ENCODE assay signal across 8 cellular contexts in genomic region chr21:33265664-33266049, GRCh38. TPM values are rescaled to one million over a fixed set of nuclear protein-coding genes. Genes with fewer than 3 reads are reported as not detected.
DNase-seq lines count a peak whose midpoint lies in the region; ATAC-seq and TF ChIP-seq lines count a peak whose summit lies in the region.

No MANE protein-coding gene starts in this region.

- peak in 4 of 6 experiments; percentile 11 to 54 (median 38) for DNase-seq in stimulated activated naive CD4-positive, alpha-beta T cell (lab: John Stamatoyannopoulos, UW)
- DNase-seq in stimulated activated naive CD4-positive, alpha-beta T cell treated with Interleukin-2 at 50 U/mL for 16 hours (lab: John Stamatoyannopoulos, UW): no peak
- peak in 1 of 2 experiments; percentile 16 for DNase-seq in SJCRH30
- peak; percentile 24 for DNase-seq in dermis blood vessel endothelial cell
- peak; percentile 56 to 72 (median 61) for DNase-seq in right lobe of liver
- DNase-seq in thyroid gland: peak; percentile 14 to 33
- DNase-seq in NCI-H1417 treated with DMSO at 0.1 percent for 48 hours (lab: John Stamatoyannopoulos, UW): no peak

- 36% methylated on average over 11 of the region's 12 CpGs for WGBS in right lobe of liver (ENCODE audit: insufficient coverage, low coverage, low lambda C conversion rate, missing lambda C conversion rate)
- 23 to 26% methylated on average over 12 of the region's 12 CpGs for WGBS in thyroid gland, 2 donors

- peak; percentile 28 for ATAC-seq in HG03060 (IDR thresholded peaks at IDR 0.05; ENCODE audit: low read depth, unreplicated experiment)
- peak; percentile 34 to 49 (median 40) for ATAC-seq in right lobe of liver

- H3K4me1 ChIP-seq in SJCRH30 (peaks cover 14% of the 10 kb centered on the region), right lobe of liver (peaks cover 0 to 31% (median 10%) of the 10 kb centered on the region in 4 donors), thyroid gland (peaks cover 4 to 6% of the 10 kb centered on the region in 2 donors)

- TF ChIP-seq POLR2A in right lobe of liver (IDR thresholded peaks at IDR 0.05) (no peak), thyroid gland (IDR thresholded peaks at IDR 0.05) (no peak)

- H3K27ac ChIP-seq in SJCRH30 (peak overlapping the region; percentile 52; the same call in 1 of the 2 replicates), right lobe of liver (peak overlapping the region; percentile 80 to 90 (median 81)), thyroid gland (peak overlapping the region in 1 of 3 donors; percentile 79)

- H3K4me3 ChIP-seq in SJCRH30: peak overlapping the region; percentile 79
- H3K4me3 ChIP-seq in right lobe of liver: peak overlapping the region; percentile 84 to 88 (median 87)
- peak overlapping the region; percentile 54 to 91 (median 57) for H3K4me3 ChIP-seq in thyroid gland (replicated peaks in 1 of 3)

- intact Hi-C loops in right lobe of liver (cut with DNase I): loop anchor here in 1 of 2 donors (10.0 kb wide), 1 partner anchor 61 kb away; no protein-coding TSS in a partner anchor
- intact Hi-C loops in thyroid gland (cut with DNase I): loop anchor here (10.0 kb wide), 1 partner anchor 61 kb away; no protein-coding TSS in a partner anchor

- TF ChIP-seq CTCF in right lobe of liver (IDR thresholded peaks at IDR 0.05): no peak
- TF ChIP-seq CTCF in thyroid gland (IDR thresholded peaks at IDR 0.05): no peak

- H3K36me3 ChIP-seq in SJCRH30: peaks cover 3% of the 10 kb centered on the region
- H3K36me3 ChIP-seq in right lobe of liver: peaks cover 0 to 8% (median 4%) of the 10 kb centered on the region in 4 donors
- no peaks in the 10 kb centered on the region for H3K36me3 ChIP-seq in thyroid gland

- H3K9me3 ChIP-seq in SJCRH30 (replicated peaks) (no peaks in the 10 kb centered on the region), right lobe of liver (no peaks in the 10 kb centered on the region), thyroid gland (no peaks in the 10 kb centered on the region)

- no peaks in the 10 kb centered on the region for H3K27me3 ChIP-seq in SJCRH30
- no peaks in the 10 kb centered on the region for H3K27me3 ChIP-seq in right lobe of liver
- no peaks in the 10 kb centered on the region for H3K27me3 ChIP-seq in thyroid gland

RNA-seq across cellular contexts. Expression of gene IL10RB, which starts 0.5 kb away (rescaled TPM):
- total RNA-seq in SJCRH30 (2014; rRNA removed; shearing (Covaris generic)): 7.0 and 8.8 TPM in 2 replicates
- total RNA-seq in dermis blood vessel endothelial cell: 55.0 and 55.5 TPM in 2 replicates
- 10 to 100 TPM; 10.5 to 24.2 (median 20.3) TPM for total RNA-seq in right lobe of liver
- 10 to 100 TPM; 20.5 to 53.1 (median 21.4) TPM for total RNA-seq in thyroid gland

RNA-seq across cellular contexts. Expression of gene IFNAR2, which starts 35.9 kb away (rescaled TPM):
- total RNA-seq in SJCRH30 (2014; rRNA removed; shearing (Covaris generic)): 13.1 and 17.7 TPM in 2 replicates
- total RNA-seq in dermis blood vessel endothelial cell (12.4 and 19.4 TPM in 2 replicates), right lobe of liver (10 to 100 TPM; 12.4 to 35.5 (median 16.3) TPM), thyroid gland (10 to 100 TPM in 1 of 4 donors, 1 to 10 TPM in 3; 6.6 to 11.0 (median 7.8) TPM)

RNA-seq across cellular contexts. Expression of gene IFNAR1, which starts 59.1 kb away (rescaled TPM):
- 25.9 and 30.1 TPM in 2 replicates for total RNA-seq in SJCRH30 (2014; rRNA removed; shearing (Covaris generic))
- total RNA-seq in dermis blood vessel endothelial cell (22.3 and 40.3 TPM in 2 replicates), right lobe of liver (10 to 100 TPM; 31.6 to 68.2 (median 48.6) TPM), thyroid gland (10 to 100 TPM; 37.0 to 51.2 (median 42.4) TPM)

Comparison
In these comparisons a context has a peak if more than half of its experiments do, and no peak if none do; other contexts are left out.
1. DNase-seq: peak in stimulated activated naive CD4-positive, alpha-beta T cell (4 of 6), dermis blood vessel endothelial cell (single experiment), right lobe of liver (3 of 3) and thyroid gland (2 of 2); none in stimulated activated naive CD4-positive, alpha-beta T cell treated with Interleukin-2 at 50 U/mL for 16 hours (single experiment) and NCI-H1417 treated with DMSO at 0.1 percent for 48 hours (single experiment).
2. Peak in every context shown above with its lines, with median percentiles within 50 percentile points of each other: H3K4me3 ChIP-seq.